Comparison of ENCODE assay signal across 27 cellular contexts in genomic region chr2:146305164-146305563, GRCh38.
"Had no signal": no experiment of that assay in that cellular context is flagged by ENCODE, and none has a peak within 500 bp of the region (broad histone marks: within the 10 kb centered on the region; RNA-seq: fewer than 3 reads in every experiment).

No MANE protein-coding gene starts in this region.

- H3K36me3 Mint-ChIP-seq: activated naive CD8-positive, alpha-beta T cell had no signal

- H3K27me3 Mint-ChIP-seq: activated CD4-positive, alpha-beta memory T cell treated with anti-CD3 and anti-CD28 coated beads, Interleukin-2, amount 10 ng/mL, durations not matched to agents 7 days and 5 days; activated CD4-positive, alpha-beta T cell treated with anti-CD3 and anti-CD28 coated beads for 36 hours; activated CD4-positive, alpha-beta T cell treated with anti-CD3 and anti-CD28 coated beads, Interleukin-2, amount 10 ng/mL, durations not matched to agents 24 days and 14 days; activated naive CD8-positive, alpha-beta T cell; activated T-cell treated with anti-CD3 and anti-CD28 coated beads, Interleukin-2, amount 50 U/mL, for 24 hours; activated T-helper 17 cell treated with anti-CD3 and anti-CD28 coated beads, Interleukin-2, amount 50 U/mL, for 72 hours had no signal

- H3K27me3 ChIP-seq: body of pancreas, colonic mucosa, esophagus squamous epithelium, gastroesophageal sphincter, heart right ventricle had no signal

- H3K4me3 Mint-ChIP-seq: activated CD4-positive, alpha-beta memory T cell treated with anti-CD3 and anti-CD28 coated beads, Interleukin-2, amount 10 ng/mL, durations not matched to agents 7 days and 5 days; activated CD4-positive, alpha-beta T cell treated with anti-CD3 and anti-CD28 coated beads for 36 hours; activated CD4-positive, alpha-beta T cell treated with anti-CD3 and anti-CD28 coated beads, Interleukin-2, amount 10 ng/mL, durations not matched to agents 24 days and 14 days; activated naive CD8-positive, alpha-beta T cell; activated T-cell treated with anti-CD3 and anti-CD28 coated beads, Interleukin-2, amount 50 U/mL, for 24 hours; activated T-helper 17 cell treated with anti-CD3 and anti-CD28 coated beads, Interleukin-2, amount 50 U/mL, for 72 hours had no signal

- H3K27ac Mint-ChIP-seq: activated CD4-positive, alpha-beta memory T cell treated with anti-CD3 and anti-CD28 coated beads, Interleukin-2, amount 10 ng/mL, durations not matched to agents 7 days and 5 days; activated CD4-positive, alpha-beta T cell treated with anti-CD3 and anti-CD28 coated beads for 36 hours; activated CD4-positive, alpha-beta T cell treated with anti-CD3 and anti-CD28 coated beads, Interleukin-2, amount 10 ng/mL, durations not matched to agents 24 days and 14 days; activated naive CD8-positive, alpha-beta T cell; activated T-cell treated with anti-CD3 and anti-CD28 coated beads, Interleukin-2, amount 50 U/mL, for 24 hours; activated T-helper 17 cell treated with anti-CD3 and anti-CD28 coated beads, Interleukin-2, amount 50 U/mL, for 72 hours had no signal

- ATAC-seq: activated CD4-positive, alpha-beta T cell treated with anti-CD3 and anti-CD28 coated beads for 36 hours; activated T-helper 17 cell treated with anti-CD3 and anti-CD28 coated beads, Interleukin-2, amount 50 U/mL, for 72 hours; body of pancreas; gastroesophageal sphincter; heart right ventricle had no signal

- H3K4me3 ChIP-seq: body of pancreas, colonic mucosa, esophagus squamous epithelium, gastroesophageal sphincter, heart right ventricle had no signal

- DNase-seq: activated CD4-positive, alpha-beta memory T cell treated with anti-CD3 and anti-CD28 coated beads, Interleukin-2, amount 10 ng/mL, durations not matched to agents 7 days and 5 days; activated CD4-positive, alpha-beta T cell treated with anti-CD3 and anti-CD28 coated beads for 36 hours; activated CD4-positive, alpha-beta T cell treated with anti-CD3 and anti-CD28 coated beads, Interleukin-2, amount 10 ng/mL, durations not matched to agents 24 days and 14 days; activated CD4-positive, alpha-beta T cell treated with anti-CD3 and anti-CD28 coated beads, Interleukin-2, amount 50 U/mL, for 4 hours; activated CD4-positive, CD25-positive, alpha-beta regulatory T cell; activated CD4-positive, CD25-positive, alpha-beta regulatory T cell treated with anti-CD3 and anti-CD28 coated beads, Interleukin-2, amount 50 U/mL, for 72 hours; activated CD8-positive, alpha-beta memory T cell treated with anti-CD3 and anti-CD28 coated beads, Interleukin-2, amount 50 U/mL, for 48 hours; activated effector memory CD4-positive, alpha-beta T cell treated with Interleukin-2 at 50 U/mL for 16 hours; activated gamma-delta T cell treated with Interleukin-2 at 50 U/mL for 16 hours; activated naive CD4-positive, alpha-beta T cell treated with anti-CD3 and anti-CD28 coated beads, Interleukin-2, amount 50 U/mL, for 16 hours; activated naive CD4-positive, alpha-beta T cell treated with Interleukin-2 at 50 U/mL for 16 hours; activated T-cell treated with anti-CD3 and anti-CD28 coated beads for 4 hours; activated T-cell treated with anti-CD3 and anti-CD28 coated beads, Interleukin-2, amount 50 U/mL, for 24 hours; amniotic stem cell; anterior cingulate cortex; body of pancreas; caudate nucleus; colonic mucosa; effector CD8-positive, alpha-beta T cell; esophagus squamous epithelium; foreskin melanocyte; heart right ventricle; T-helper 2 cell had no signal

- H3K36me3 ChIP-seq: colonic mucosa, esophagus squamous epithelium, gastroesophageal sphincter, heart right ventricle had no signal

- H3K4me1 ChIP-seq: body of pancreas, colonic mucosa, esophagus squamous epithelium, gastroesophageal sphincter, heart right ventricle had no signal

- H3K9me3 ChIP-seq: body of pancreas, colonic mucosa had no signal

- H3K4me1 Mint-ChIP-seq: activated CD4-positive, alpha-beta memory T cell treated with anti-CD3 and anti-CD28 coated beads, Interleukin-2, amount 10 ng/mL, durations not matched to agents 7 days and 5 days; activated CD4-positive, alpha-beta T cell treated with anti-CD3 and anti-CD28 coated beads for 36 hours; activated CD4-positive, alpha-beta T cell treated with anti-CD3 and anti-CD28 coated beads, Interleukin-2, amount 10 ng/mL, durations not matched to agents 24 days and 14 days; activated T-helper 17 cell treated with anti-CD3 and anti-CD28 coated beads, Interleukin-2, amount 50 U/mL, for 72 hours had no signal

- H3K27ac ChIP-seq: body of pancreas, colonic mucosa, epithelial cell of prostate, esophagus squamous epithelium, gastroesophageal sphincter, heart right ventricle had no signal
